8 cellular contexts compared by ENCODE assay signal in the genomic region with DNA sequence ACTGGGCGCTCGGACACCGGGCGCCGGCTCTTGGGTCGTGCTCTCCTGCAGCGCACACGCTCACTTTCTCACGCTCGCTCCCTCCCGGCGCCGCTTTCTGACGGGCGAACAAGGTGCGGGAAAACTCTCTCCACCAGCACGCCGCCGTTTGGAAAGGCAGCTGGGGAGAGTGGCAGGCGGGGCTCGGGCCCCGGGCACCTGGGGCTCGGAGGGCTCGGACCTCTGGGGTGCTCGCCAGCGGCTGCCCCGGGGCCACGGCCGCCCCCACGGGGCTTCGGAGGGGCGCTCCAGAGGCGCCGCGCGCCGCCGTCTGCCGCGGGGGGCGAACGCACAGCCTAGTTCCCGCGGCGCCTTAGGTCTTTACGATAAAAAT. TPM values are rescaled to one million over a fixed set of nuclear protein-coding genes. Genes with fewer than 3 reads are reported as not detected.
DNase-seq lines count a peak whose midpoint lies in the region; ATAC-seq and TF ChIP-seq lines count a peak whose summit lies in the region.

No MANE protein-coding gene starts in this region.

- H3K4me3 ChIP-seq in AG09309 (ENCODE audit: control insufficient read depth, low read depth, low read length), result peak overlapping the region; percentile 90
- peak overlapping the region; percentile 82 to 86 for H3K4me3 ChIP-seq in body of pancreas
- H3K4me3 ChIP-seq in uterus, result peak overlapping the region; percentile 91 to 94

- DNase-seq in AG09309 (ENCODE audit: low read depth) (no peak), body of pancreas (no peak), medulla oblongata (ENCODE audit: extremely low spot score) (peak; percentile 40), uterus (no peak), NAMALWA (ENCODE audit: low spot score) (no peak), NCI-H1436 treated with DMSO at 0.1 percent for 48 hours (lab: John Stamatoyannopoulos, UW) (no peak)

- no peaks in the 10 kb centered on the region for H3K27me3 ChIP-seq in body of pancreas
- no peaks in the 10 kb centered on the region for H3K27me3 ChIP-seq in uterus

- TF ChIP-seq CTCF in AG09309 (IDR thresholded peaks at IDR 0.05; ENCODE audit: control insufficient read depth, insufficient read depth, low read depth, low read length, missing control alignments), result no peak
- TF ChIP-seq CTCF in body of pancreas (IDR thresholded peaks at IDR 0.05), result no peak
- TF ChIP-seq CTCF in uterus (IDR thresholded peaks at IDR 0.05), result no peak

- TF ChIP-seq POLR2A in body of pancreas (IDR thresholded peaks at IDR 0.05) (no peak), uterus (IDR thresholded peaks at IDR 0.05) (no peak)

- intact Hi-C loops in body of pancreas (cut with DNase I) (no loop called here), uterus (cut with DNase I; ENCODE audit: low total_unique reads) (loop anchor here (10.0 kb wide), 1 partner anchor 93 kb away; no protein-coding TSS in a partner anchor)

- WGBS in body of pancreas, 2 donors, result 0% methylated on average over 14 to 46 of the region's 46 CpGs

- H3K9me3 ChIP-seq in body of pancreas, result no peaks in the 10 kb centered on the region
- no peaks in the 10 kb centered on the region for H3K9me3 ChIP-seq in uterus

- H3K27ac ChIP-seq in body of pancreas (peak overlapping the region; percentile 99 to 100 (median 100)), uterus (peak overlapping the region; percentile 99 to 100)

- ATAC-seq in GM19324 (IDR thresholded peaks at IDR 0.05; ENCODE audit: low FRiP score, unreplicated experiment) (peak; percentile 17), HG03457 (IDR thresholded peaks at IDR 0.05; ENCODE audit: unreplicated experiment) (peak; percentile 13), body of pancreas (no peak)

- H3K36me3 ChIP-seq in body of pancreas (replicated peaks in 1 of 2; ENCODE audit: insufficient read depth in 1 of 2, low read depth in 2 of 2), result no peaks in the 10 kb centered on the region
- no peaks in the 10 kb centered on the region for H3K36me3 ChIP-seq in uterus

- H3K4me1 ChIP-seq in body of pancreas (peaks cover 39% of the 10 kb centered on the region), uterus (peaks cover 3 to 4% of the 10 kb centered on the region in 2 donors)

RNA-seq across cellular contexts. Expression of gene EPC1, which starts 0.4 kb away (rescaled TPM):
- total RNA-seq in body of pancreas, result 10 to 100 TPM; 31.9 to 39.2 TPM
- total RNA-seq in uterus, result 100 to 1,000 TPM in 1 of 4 donors, 10 to 100 TPM in 3; 34.7 to 109 (median 48.8) TPM
